ENCODE assay signal across 8 cellular contexts in genomic region chr13:30464496-30465351, GRCh38. TPM values are rescaled to one million over a fixed set of nuclear protein-coding genes. Genes with fewer than 3 reads are reported as not detected.
DNase-seq lines count a peak whose midpoint lies in the region; ATAC-seq and TF ChIP-seq lines count a peak whose summit lies in the region.

No MANE protein-coding gene starts in this region.

- H3K27ac ChIP-seq in right atrium auricular region (peak overlapping the region; percentile 96), uterus (peak overlapping the region; percentile 99)

- peak overlapping the region; percentile 96 to 98 for H3K27ac Mint-ChIP-seq in T-cell

- H3K4me1 Mint-ChIP-seq in T-cell: peaks cover 27 to 43% (median 30%) of the 10 kb centered on the region in 3 donors

- POLR2A ChIA-PET in T-cell (lab: Charles Lee): interaction anchor here in 1 of 2 donors (0.6 to 0.7 kb wide), 2 partner anchors 44 to 314 kb away, joined by 3 to 5 read pairs; no protein-coding TSS in a partner anchor

- peaks cover 0 to 2% of the 10 kb centered on the region in 2 donors for H3K27me3 Mint-ChIP-seq in T-cell

- H3K4me3 Mint-ChIP-seq in T-cell: peak overlapping the region; percentile 89 to 93 (median 92)

- ATAC-seq in GM21786 (IDR thresholded peaks at IDR 0.05; ENCODE audit: unreplicated experiment) (peak; percentile 14), T-cell (replicated peaks in 1 of 4) (peak; percentile 51 to 56 (median 54))

- H3K4me1 ChIP-seq in right atrium auricular region: peaks cover 2 to 32% of the 10 kb centered on the region in 2 donors
- H3K4me1 ChIP-seq in uterus: peaks cover 0 to 4% of the 10 kb centered on the region in 2 donors

- H3K9me3 ChIP-seq in right atrium auricular region: no peaks in the 10 kb centered on the region
- no peaks in the 10 kb centered on the region for H3K9me3 ChIP-seq in uterus

- H3K4me3 ChIP-seq in LNCaP clone FGC (ENCODE audit: low read depth, low read length): peak overlapping the region; percentile 68
- peak overlapping the region; percentile 66 to 97 for H3K4me3 ChIP-seq in right atrium auricular region
- H3K4me3 ChIP-seq in uterus: peak overlapping the region; percentile 67 to 75

- no peak for TF ChIP-seq CTCF in LNCaP clone FGC (IDR thresholded peaks at IDR 0.05; ENCODE audit: control insufficient read depth, extremely low read depth, insufficient read depth)
- no peak for TF ChIP-seq CTCF in right atrium auricular region (IDR thresholded peaks at IDR 0.05)
- peak in 1 of 4 experiments; percentile 26 for TF ChIP-seq CTCF in uterus (IDR thresholded peaks at IDR 0.05)

- peak; percentile 38 to 80 for TF ChIP-seq POLR2A in uterus (IDR thresholded peaks at IDR 0.05)

- peaks cover 18% of the 10 kb centered on the region for H3K36me3 Mint-ChIP-seq in T-cell

- intact Hi-C loops in uterus (cut with DNase I; ENCODE audit: low total_unique reads): loop anchor here (5.0 to 10.0 kb wide), 5 partner anchors 67 to 332 kb away; no protein-coding TSS in a partner anchor

- H3K36me3 ChIP-seq in right atrium auricular region (peaks cover 20% of the 10 kb centered on the region), uterus (no peaks in the 10 kb centered on the region)

- no peaks in the 10 kb centered on the region for H3K27me3 ChIP-seq in right atrium auricular region
- H3K27me3 ChIP-seq in uterus: no peaks in the 10 kb centered on the region

- CTCF ChIA-PET in T-cell (lab: Charles Lee): no interaction called here

- peak; percentile 78 for DNase-seq in EL
- no peak for DNase-seq in LNCaP clone FGC (ENCODE audit: low read depth)
- DNase-seq in T-cell: peak; percentile 68 to 86 (median 77)
- peak; percentile 50 for DNase-seq in amniotic stem cell (lab: John Stamatoyannopoulos, UW)
- DNase-seq in right atrium auricular region (ENCODE audit: low spot score): peak; percentile 61
- DNase-seq in putamen (ENCODE audit: low spot score): peak; percentile 82
- DNase-seq in uterus: peak; percentile 79 to 83

- H3K9me3 Mint-ChIP-seq in T-cell: no peaks in the 10 kb centered on the region

RNA-seq across cellular contexts. Expression of gene HMGB1, which starts 1.0 kb away (rescaled TPM):
- 100 to 1,000 TPM; 290 to 406 (median 300) TPM for total RNA-seq in T-cell
- 100 to 1,000 TPM; 133 to 190 TPM for total RNA-seq in right atrium auricular region
- 100 to 1,000 TPM; 223 to 629 (median 402) TPM for total RNA-seq in uterus

RNA-seq across cellular contexts. Expression of gene UBE2L5, which starts 42.4 kb away (rescaled TPM):
- total RNA-seq in T-cell: under 1 TPM in 1 of 5 donors, not detected in 4; 0.33 TPM
- total RNA-seq in right atrium auricular region: 1 to 10 TPM in 1 of 2 donors, not detected in 1; 1.1 TPM
- 1 to 10 TPM in 1 of 4 donors, under 1 TPM in 1, not detected in 2; 0.21 to 2.8 TPM for total RNA-seq in uterus
